In genomic region chr1:31397360-31398095, GRCh38 we compare ENCODE assay signal across 16 cellular contexts. TPM values are rescaled to one million over a fixed set of nuclear protein-coding genes. Genes with fewer than 3 reads are reported as not detected.
DNase-seq lines count a peak whose midpoint lies in the region; ATAC-seq and TF ChIP-seq lines count a peak whose summit lies in the region.
"Had no signal": no experiment of that assay in that cellular context is flagged by ENCODE, and none has a peak within 500 bp of the region (broad histone marks: within the 10 kb centered on the region; RNA-seq: fewer than 3 reads in every experiment).

No MANE protein-coding gene starts in this region.

- peak overlapping the region; percentile 87 for H2AK5ac ChIP-seq in IMR-90 (ENCODE audit: low read depth, low read length)

- H3K4ac ChIP-seq in IMR-90 (ENCODE audit: low read depth, low read length), result peak overlapping the region; percentile 93

- no CpG with 5 or more reads among the region's 4 CpGs for WGBS in IMR-90 (ENCODE audit: extremely low coverage in 2 of 2, insufficient read length in 1 of 2), 2 experiments

- H3K4me3 Mint-ChIP-seq in activated naive CD4-positive, alpha-beta T cell treated with anti-CD3 and anti-CD28 coated beads for 36 hours, result no peak overlapping the region

- H3K56ac ChIP-seq in IMR-90 (ENCODE audit: extremely low read depth, insufficient read depth, low read length), result peak overlapping the region; percentile 57

- no peak for TF ChIP-seq POLR2A in IMR-90 (IDR thresholded peaks at IDR 0.05; ENCODE audit: low read depth, low read length)

- H3K27ac ChIP-seq in DND-41 (ENCODE audit: low read length) (peak overlapping the region; percentile 73), IMR-90 (ENCODE audit: insufficient read depth, low read length) (peak overlapping the region; percentile 58)
- H3K27ac ChIP-seq: BLaER1 had no signal

- H3K9me1 ChIP-seq in IMR-90 (ENCODE audit: insufficient read depth, low read length), result peaks cover 10% of the 10 kb centered on the region

- CTCF ChIA-PET in IMR-90 (lab: Yijun Ruan, JAX), result interaction anchor here (0.8 to 5.5 kb wide), 6 partner anchors 14 to 152 kb away, joined by 3 to 61 read pairs (median 6); no protein-coding TSS in a partner anchor
- CTCF ChIA-PET in activated naive CD4-positive, alpha-beta T cell treated with anti-CD3 and anti-CD28 coated beads for 36 hours (lab: Charles Lee), result interaction anchor here (0.9 to 5.9 kb wide), 5 partner anchors 15 to 152 kb away, joined by 3 to 80 read pairs (median 4); no protein-coding TSS in a partner anchor

- POLR2A ChIA-PET in IMR-90 (lab: Charles Lee; ENCODE audit: unreplicated experiment), result no interaction called here

- intact Hi-C loops in IMR-90 (cut with micrococcal nuclease), result no loop called here
- intact Hi-C loops in activated naive CD4-positive, alpha-beta T cell treated with anti-CD3 and anti-CD28 coated beads for 36 hours (cut with micrococcal nuclease), result no loop called here

- no peak for TF ChIP-seq RAD21 in IMR-90 (IDR thresholded peaks at IDR 0.05; ENCODE audit: low read length)

- H3K4me2 ChIP-seq in DND-41 (ENCODE audit: insufficient read depth, low read length), result no peak overlapping the region
- peak overlapping the region; percentile 3; the same call in 1 of the 2 replicates for H3K4me2 ChIP-seq in IMR-90 (ENCODE audit: low read depth, low read length)
- H3K4me2 ChIP-seq: BLaER1 had no signal

- peaks cover 0 to 2% of the 10 kb centered on the region in 2 experiments; a peak in 1 of 4 replicates for H3K79me1 ChIP-seq in IMR-90 (ENCODE audit: low read depth in 1 of 2, low read length in 2 of 2)

- H4K20me1 ChIP-seq in DND-41 (ENCODE audit: insufficient read depth, low read length) (no peaks in the 10 kb centered on the region), IMR-90 (ENCODE audit: insufficient read depth, low read length) (no peaks in the 10 kb centered on the region)
- H4K20me1 ChIP-seq: BLaER1 had no signal

- dilution Hi-C loops in IMR-90 (cut with HindIII; ENCODE audit: low sequenced_read_pairs, unreplicated experiment), result no loop called here

- H3K4me1 Mint-ChIP-seq in activated naive CD4-positive, alpha-beta T cell treated with anti-CD3 and anti-CD28 coated beads for 36 hours (ENCODE audit: low read depth), result peaks cover 6% of the 10 kb centered on the region

- H3K4me1 ChIP-seq in DND-41 (ENCODE audit: insufficient read depth, low read length) (peaks cover 38% of the 10 kb centered on the region), IMR-90 (ENCODE audit: control insufficient read depth, insufficient read depth, low read length) (peaks cover 14% of the 10 kb centered on the region)

- H3K18ac ChIP-seq in IMR-90 (ENCODE audit: low read depth, low read length), result peak overlapping the region; percentile 66

- H3K27ac Mint-ChIP-seq in activated naive CD4-positive, alpha-beta T cell treated with anti-CD3 and anti-CD28 coated beads for 36 hours, result no peak overlapping the region
- H3K27ac Mint-ChIP-seq: activated naive CD4-positive, alpha-beta T cell treated with anti-CD3 and anti-CD28 coated beads, Interleukin-2, amount 50 U/mL, for 72 hours had no signal

- H4K5ac ChIP-seq in IMR-90 (ENCODE audit: low read depth, low read length), result peak overlapping the region; percentile 65

- DNase-seq in DND-41, result no peak
- DNase-seq in IMR-90, result peak; percentile 38
- DNase-seq in T1000 (lab: John Stamatoyannopoulos, UW), result peak; percentile 62
- DNase-seq in islet precursor cell, result peak; percentile 76
- DNase-seq in activated naive CD4-positive, alpha-beta T cell treated with anti-CD3 and anti-CD28 coated beads for 36 hours, result no peak
- no peak for DNase-seq in NCI-H1105 treated with DMSO at 0.1 percent for 48 hours (lab: John Stamatoyannopoulos, UW)
- DNase-seq in GM20000 (ENCODE audit: low spot score), result no peak
- DNase-seq: activated CD4-positive, alpha-beta T cell treated with anti-CD3 and anti-CD28 coated beads for 48 hours; DMS 273 treated with DMSO at 0.1 percent for 48 hours; NCI-H82; occipital lobe; stimulated activated CD4-positive, alpha-beta T cell treated with anti-CD3 and anti-CD28 coated beads, Interleukin-4, amount 100 ng/mL, for 1 hour had no signal

- no peaks in the 10 kb centered on the region for H3K9me3 ChIP-seq in DND-41 (ENCODE audit: insufficient read depth, low read length, severe bottlenecking)
- no peaks in the 10 kb centered on the region for H3K9me3 ChIP-seq in IMR-90 (ENCODE audit: control insufficient read depth, insufficient read depth, low read length)
- H3K9me3 ChIP-seq: BLaER1 had no signal

- peak overlapping the region; percentile 93 for H2BK5ac ChIP-seq in IMR-90 (ENCODE audit: low read depth, low read length, poor library complexity, severe bottlenecking)

- H2BK20ac ChIP-seq in IMR-90 (ENCODE audit: low read depth, low read length), result peak overlapping the region; percentile 70

- H3K4me3 ChIP-seq in DND-41 (ENCODE audit: low read depth in 1 of 2, low read length in 2 of 2), result no peak overlapping the region
- no peak overlapping the region for H3K4me3 ChIP-seq in IMR-90 (ENCODE audit: insufficient read depth, low read depth, low read length)
- H3K4me3 ChIP-seq: BLaER1 had no signal

- H3K14ac ChIP-seq in IMR-90 (replicated peaks; ENCODE audit: low read depth, low read length), result peak overlapping the region; percentile 75; the same call in 1 of the 2 replicates

- H3K36me3 ChIP-seq in DND-41 (ENCODE audit: insufficient read depth, low read length) (no peaks in the 10 kb centered on the region), IMR-90 (ENCODE audit: control insufficient read depth, insufficient read depth, low read length) (no peaks in the 10 kb centered on the region)
- H3K36me3 ChIP-seq: BLaER1 had no signal

- H3K23ac ChIP-seq in IMR-90 (ENCODE audit: low read depth, low read length), result peak overlapping the region; percentile 85

- no TSS peak for BruUV-seq in IMR-90 (replicated peaks; lab: Mats Ljungman, UMichigan)

- no peaks in the 10 kb centered on the region for H3K79me2 ChIP-seq in DND-41 (ENCODE audit: insufficient read depth, low read length)

- ATAC-seq in DND-41 (ENCODE audit: insufficient read depth, low read depth) (no peak), IMR-90 (ENCODE audit: low read depth) (peak; percentile 48)
- ATAC-seq in activated CD4-positive, CD25-positive, alpha-beta regulatory T cell treated with anti-CD3 and anti-CD28 coated beads, Interleukin-2, amount 50 U/mL, for 24 hours, result no peak
- ATAC-seq: activated naive CD4-positive, alpha-beta T cell treated with anti-CD3 and anti-CD28 coated beads, Interleukin-2, amount 50 U/mL, for 72 hours; left lobe of liver had no signal

- peak overlapping the region; percentile 93 for H2BK120ac ChIP-seq in IMR-90 (ENCODE audit: low read depth, low read length)

- H3K36me3 Mint-ChIP-seq in activated naive CD4-positive, alpha-beta T cell treated with anti-CD3 and anti-CD28 coated beads for 36 hours (ENCODE audit: low read depth), result no peaks in the 10 kb centered on the region
- H3K36me3 Mint-ChIP-seq: activated naive CD4-positive, alpha-beta T cell treated with anti-CD3 and anti-CD28 coated beads, Interleukin-2, amount 50 U/mL, for 72 hours had no signal

- H2AFZ ChIP-seq in DND-41 (ENCODE audit: low read depth, low read length) (no peak overlapping the region), IMR-90 (replicated peaks; ENCODE audit: low read length, poor library complexity) (peak overlapping the region; percentile 64)

- H3K27me3 ChIP-seq in DND-41 (ENCODE audit: insufficient read depth, low read length, poor library complexity) (no peaks in the 10 kb centered on the region), IMR-90 (ENCODE audit: control insufficient read depth, insufficient read depth, low read length) (no peaks in the 10 kb centered on the region)
- H3K27me3 ChIP-seq: BLaER1 had no signal

- no peaks in the 10 kb centered on the region for H3K9me3 Mint-ChIP-seq in activated naive CD4-positive, alpha-beta T cell treated with anti-CD3 and anti-CD28 coated beads for 36 hours
- H3K9me3 Mint-ChIP-seq: activated naive CD4-positive, alpha-beta T cell treated with anti-CD3 and anti-CD28 coated beads, Interleukin-2, amount 50 U/mL, for 72 hours had no signal

- no peak for TF ChIP-seq CTCF in DND-41 (IDR thresholded peaks at IDR 0.05; ENCODE audit: borderline replicate concordance, extremely low read depth, low read length, poor library complexity, severe bottlenecking)
- TF ChIP-seq CTCF in IMR-90 (conservative IDR thresholded peaks at IDR 0.05; ENCODE audit: low read depth, low read length), result no peak
- no peak for TF ChIP-seq CTCF in GM20000 (IDR thresholded peaks at IDR 0.05; ENCODE audit: extremely low read depth, missing control alignments)

- H3K27me3 Mint-ChIP-seq in activated naive CD4-positive, alpha-beta T cell treated with anti-CD3 and anti-CD28 coated beads for 36 hours (ENCODE audit: low read depth), result no peaks in the 10 kb centered on the region

- no peak overlapping the region for H3K9ac ChIP-seq in DND-41 (ENCODE audit: low read depth, low read length)
- H3K9ac ChIP-seq in IMR-90 (ENCODE audit: low read depth, low read length), result no peak overlapping the region
- H3K9ac ChIP-seq: BLaER1 had no signal

- peak overlapping the region; percentile 91 for H2AK9ac ChIP-seq in IMR-90 (replicated peaks; ENCODE audit: low read depth, low read length, poor library complexity)

- H2BK15ac ChIP-seq in IMR-90 (ENCODE audit: low read depth, low read length), result peak overlapping the region; percentile 82; the same call in 1 of the 3 replicates

- in situ Hi-C loops in IMR-90 (cut with MboI; ENCODE audit: low sequenced_read_pairs), result no loop called here

- peak overlapping the region; percentile 84 for H4K91ac ChIP-seq in IMR-90 (ENCODE audit: insufficient read depth, low read depth, low read length)

- peak overlapping the region in 1 of 2 experiments; percentile 88; a peak in 3 of 4 replicates for H4K8ac ChIP-seq in IMR-90 (ENCODE audit: low read depth in 2 of 2, low read length in 2 of 2)

TF ChIP-seq in IMR-90, 13 proteins besides CTCF, POLR2A, EP300 and RAD21 (continues in another document):
- TF ChIP-seq CEBPB (IDR thresholded peaks at IDR 0.05; ENCODE audit: low read depth, low read length), result no peak

RNA-seq across cellular contexts. Expression of gene SERINC2, which starts 15.5 kb away (rescaled TPM):
- 2.0 and 3.1 TPM in 2 replicates for total RNA-seq in IMR-90 (2012; rRNA removed)
- 59.5 and 64.8 TPM in 2 replicates for polyA plus RNA-seq in IMR-90 (2012; rRNA removed)
- polyA plus RNA-seq in IMR-90 (2012; cell fraction: cytosol; rRNA removed), result 22.2 and 123 TPM in 2 replicates
- 50.5 and 133 TPM in 2 replicates for polyA plus RNA-seq in IMR-90 (2012; cell fraction: nucleus; rRNA removed; ENCODE audit: low replicate concordance)
- total RNA-seq in activated naive CD4-positive, alpha-beta T cell treated with anti-CD3 and anti-CD28 coated beads for 36 hours, result under 1 TPM in 1 of 2 experiments, not detected in 1; 0.10 TPM

RNA-seq across cellular contexts. Expression of gene FABP3, which starts 24.7 kb away (rescaled TPM):
- total RNA-seq in IMR-90 (2012; rRNA removed), result 4.8 and 5.6 TPM in 2 replicates
- polyA plus RNA-seq in IMR-90 (2012; rRNA removed), result 6.6 and 8.6 TPM in 2 replicates
- 4.2 and 4.5 TPM in 2 replicates for polyA plus RNA-seq in IMR-90 (2012; cell fraction: cytosol; rRNA removed)
- polyA plus RNA-seq in IMR-90 (2012; cell fraction: nucleus; rRNA removed; ENCODE audit: low replicate concordance), result 0.59 and 3.4 TPM in 2 replicates
- not detected for total RNA-seq in activated naive CD4-positive, alpha-beta T cell treated with anti-CD3 and anti-CD28 coated beads for 36 hours
- total RNA-seq: activated naive CD4-positive, alpha-beta T cell treated with anti-CD3 and anti-CD28 coated beads, Interleukin-2, amount 50 U/mL, for 72 hours had no signal

Comparison
In these comparisons a context has a peak if more than half of its experiments do, and no peak if none do; other contexts are left out.
1. DNase-seq: peak in IMR-90 (single experiment), T1000 (single experiment) and islet precursor cell (single experiment); none in DND-41 (single experiment), activated naive CD4-positive, alpha-beta T cell treated with anti-CD3 and anti-CD28 coated beads for 36 hours (single experiment), NCI-H1105 treated with DMSO at 0.1 percent for 48 hours (single experiment) and GM20000 (single experiment).